In the genomic region with DNA sequence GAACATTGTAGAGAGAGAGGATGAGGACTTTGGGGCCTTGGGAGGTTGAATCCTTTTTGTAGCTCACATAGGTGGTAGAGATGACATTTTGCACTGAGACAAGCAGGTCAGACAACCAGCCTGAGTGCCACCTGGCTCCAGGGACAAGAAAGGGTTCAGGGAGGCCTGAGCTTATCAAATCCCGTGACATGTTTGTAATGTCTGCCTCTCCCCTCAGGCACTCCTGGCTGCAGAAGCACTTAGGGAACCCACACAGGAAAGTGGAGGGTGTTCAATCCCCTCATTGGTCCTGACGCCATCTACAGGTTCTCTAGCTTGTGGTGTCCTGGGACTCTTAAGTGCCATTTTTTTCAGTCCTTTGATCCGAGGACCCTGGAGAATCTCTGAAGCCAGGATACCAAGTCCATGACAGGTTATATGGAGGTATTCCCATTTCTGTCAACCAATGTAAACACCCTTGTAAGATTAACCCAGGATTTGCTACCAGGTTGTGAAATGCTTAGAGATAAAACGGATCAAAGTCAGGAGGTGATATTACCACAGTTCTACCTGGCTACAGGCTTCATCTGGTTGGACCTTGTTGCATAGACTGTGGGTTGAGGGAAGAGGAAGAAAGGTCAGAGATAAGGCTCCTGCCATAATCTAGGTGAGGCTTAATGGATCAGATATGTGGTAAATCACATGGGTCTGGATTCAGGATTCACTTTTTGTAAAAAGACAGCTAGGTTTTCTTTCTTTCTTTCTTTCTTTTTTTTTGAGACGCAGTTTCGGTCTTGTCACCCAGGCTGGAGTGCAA, we compare ENCODE assay signal across 8 cellular contexts. TPM values are rescaled to one million over a fixed set of nuclear protein-coding genes. Genes with fewer than 3 reads are reported as not detected.
A peak's percentile ranks its signal among the peaks of the same experiment; 100 is the strongest.
DNase-seq lines count a peak whose midpoint lies in the region; ATAC-seq and TF ChIP-seq lines count a peak whose summit lies in the region.
"Not testable (repeated sequence)": the region's sequence is repeated elsewhere in the genome, so short reads cannot be mapped to it uniquely, and the experiment has no call there.

No MANE protein-coding gene starts in this region.

- H2AFZ ChIP-seq in hepatocyte; smooth muscle cell (ENCODE audit: low read depth): not testable (repeated sequence)

- POLR2A ChIA-PET in CD4-positive, alpha-beta T cell (lab: Charles Lee); Panc1 (lab: Charles Lee): not testable (repeated sequence)

- intact Hi-C loops in CD4-positive, alpha-beta T cell (cut with DNase I, micrococcal nuclease), result not testable (repeated sequence)
- intact Hi-C loops in Panc1 (cut with micrococcal nuclease; ENCODE audit: unreplicated experiment), result loop anchor here (5.0 kb wide), 1 partner anchor 196 kb away; no protein-coding TSS in a partner anchor

- not testable (repeated sequence) for H3K27me3 Mint-ChIP-seq in CD4-positive, alpha-beta T cell; activated T-cell treated with anti-CD3 and anti-CD28 coated beads, Interleukin-2, amount 50 U/mL, for 4 hours (ENCODE audit: low read depth); central memory CD8-positive, alpha-beta T cell; naive B cell

- H3K4me2 ChIP-seq in hepatocyte (peak overlapping the region; percentile 85), smooth muscle cell (peak overlapping the region; percentile 86)

- not testable (repeated sequence) for TF ChIP-seq CTCF in CD4-positive, alpha-beta T cell (IDR thresholded peaks at IDR 0.05); Panc1 (IDR thresholded peaks at IDR 0.05); hepatocyte (IDR thresholded peaks at IDR 0.05; ENCODE audit: poor library complexity); smooth muscle cell (IDR thresholded peaks at IDR 0.05; ENCODE audit: borderline replicate concordance, insufficient read depth, poor library complexity, severe bottlenecking)

- not testable (repeated sequence) for H3K9me3 Mint-ChIP-seq in CD4-positive, alpha-beta T cell; activated T-cell treated with anti-CD3 and anti-CD28 coated beads, Interleukin-2, amount 50 U/mL, for 4 hours; central memory CD8-positive, alpha-beta T cell; naive B cell

- peak overlapping the region; percentile 92 for H3K27ac Mint-ChIP-seq in CD4-positive, alpha-beta T cell
- H3K27ac Mint-ChIP-seq in central memory CD8-positive, alpha-beta T cell (ENCODE audit: low read depth), result not testable (repeated sequence)
- peak overlapping the region; percentile 27 to 98 (median 90) for H3K27ac Mint-ChIP-seq in naive B cell

- BruUV-seq in Panc1 (replicated peaks; lab: Mats Ljungman, UMichigan), result TSS peak; percentile 67

- not testable (repeated sequence) for DNase-seq in CD4-positive, alpha-beta T cell; Panc1 (ENCODE audit: low read depth, low spot score); activated T-cell treated with anti-CD3 and anti-CD28 coated beads, Interleukin-2, amount 50 U/mL, for 4 hours; central memory CD8-positive, alpha-beta T cell (ENCODE audit: low spot score in 2 of 2); hepatocyte (ENCODE audit: low spot score); naive B cell; smooth muscle cell (lab: John Stamatoyannopoulos, UW; ENCODE audit: unreplicated experiment)

- not testable (repeated sequence) for H3K9ac ChIP-seq in HUES48 (ENCODE audit: low read depth, low read length); smooth muscle cell (ENCODE audit: low read depth)

- H3K79me2 ChIP-seq in hepatocyte, result peaks cover 78% of the 10 kb centered on the region
- peaks cover 72% of the 10 kb centered on the region for H3K79me2 ChIP-seq in smooth muscle cell (ENCODE audit: low read depth)

- H3K4me1 Mint-ChIP-seq in CD4-positive, alpha-beta T cell (ENCODE audit: low read depth), result peaks cover 52% of the 10 kb centered on the region
- peaks cover 52% of the 10 kb centered on the region for H3K4me1 Mint-ChIP-seq in activated T-cell treated with anti-CD3 and anti-CD28 coated beads, Interleukin-2, amount 50 U/mL, for 4 hours (ENCODE audit: low read depth)
- H3K4me1 Mint-ChIP-seq in central memory CD8-positive, alpha-beta T cell, result peaks cover 47% of the 10 kb centered on the region
- peaks cover 41 to 60% (median 48%) of the 10 kb centered on the region in 3 donors for H3K4me1 Mint-ChIP-seq in naive B cell

- H3K4me1 ChIP-seq in HUES48 (ENCODE audit: control insufficient read depth, insufficient read depth, low read length) (peaks cover 14% of the 10 kb centered on the region; the same call in 1 of the 2 replicates), hepatocyte (ENCODE audit: insufficient read depth) (peaks cover 38% of the 10 kb centered on the region), smooth muscle cell (ENCODE audit: low read depth) (peaks cover 12% of the 10 kb centered on the region)
- not testable (repeated sequence) for H3K4me1 ChIP-seq in Panc1 (ENCODE audit: control insufficient read depth, insufficient read depth, low read length)

- H3K27ac ChIP-seq in CD4-positive, alpha-beta T cell (ENCODE audit: low read depth, low read length); smooth muscle cell (ENCODE audit: low read depth): not testable (repeated sequence)
- peak overlapping the region; percentile 93 for H3K27ac ChIP-seq in HUES48 (ENCODE audit: low read depth, low read length)
- H3K27ac ChIP-seq in Panc1 (ENCODE audit: low read length), result peak overlapping the region; percentile 92; the same call in 1 of the 2 replicates
- peak overlapping the region; percentile 90 for H3K27ac ChIP-seq in hepatocyte

- H3K27me3 ChIP-seq in CD4-positive, alpha-beta T cell (ENCODE audit: control insufficient read depth, insufficient read depth, low read length); HUES48 (ENCODE audit: control insufficient read depth, insufficient read depth, low read length); Panc1 (ENCODE audit: control insufficient read depth, insufficient read depth, low read length); hepatocyte; smooth muscle cell (ENCODE audit: low read depth): not testable (repeated sequence)

- not testable (repeated sequence) for H3K9me3 ChIP-seq in CD4-positive, alpha-beta T cell (ENCODE audit: control insufficient read depth, low read length); HUES48 (ENCODE audit: control insufficient read depth, insufficient read depth, low read length); Panc1 (ENCODE audit: control insufficient read depth, insufficient read depth, low read depth, low read length); hepatocyte (ENCODE audit: low read depth); smooth muscle cell (replicated peaks; ENCODE audit: low read depth)

- peaks cover 29% of the 10 kb centered on the region for H3K36me3 ChIP-seq in HUES48 (ENCODE audit: control insufficient read depth, insufficient read depth, low read length)
- not testable (repeated sequence) for H3K36me3 ChIP-seq in Panc1 (ENCODE audit: control insufficient read depth, insufficient read depth, low read length); hepatocyte (replicated peaks; ENCODE audit: insufficient read depth, low read depth); smooth muscle cell (ENCODE audit: low read depth)

- in situ Hi-C loops in Panc1 (cut with HindIII; ENCODE audit: low pct_unique_long_range_greater_than_20kb, low sequenced_read_pairs), result not testable (repeated sequence)

- peaks cover 53% of the 10 kb centered on the region for H3K36me3 Mint-ChIP-seq in CD4-positive, alpha-beta T cell (ENCODE audit: low read depth)
- peaks cover 30% of the 10 kb centered on the region for H3K36me3 Mint-ChIP-seq in activated T-cell treated with anti-CD3 and anti-CD28 coated beads, Interleukin-2, amount 50 U/mL, for 4 hours (ENCODE audit: insufficient read depth)
- H3K36me3 Mint-ChIP-seq in central memory CD8-positive, alpha-beta T cell (ENCODE audit: insufficient read depth), result peaks cover 19% of the 10 kb centered on the region
- H3K36me3 Mint-ChIP-seq in naive B cell, result not testable (repeated sequence)

- H3F3A ChIP-seq in smooth muscle cell (ENCODE audit: low read depth), result not testable (repeated sequence)

- 56% methylated on average over 6 of the region's 6 CpGs for WGBS in hepatocyte (ENCODE audit: low lambda C conversion rate, missing lambda C conversion rate)
- WGBS in smooth muscle cell (ENCODE audit: low lambda C conversion rate), result 77% methylated on average over 4 of the region's 6 CpGs

- H3K4me3 Mint-ChIP-seq in CD4-positive, alpha-beta T cell, result peak overlapping the region; percentile 96
- H3K4me3 Mint-ChIP-seq in activated T-cell treated with anti-CD3 and anti-CD28 coated beads, Interleukin-2, amount 50 U/mL, for 4 hours, result peak overlapping the region; percentile 99
- peak overlapping the region; percentile 96 for H3K4me3 Mint-ChIP-seq in central memory CD8-positive, alpha-beta T cell
- H3K4me3 Mint-ChIP-seq in naive B cell, result peak overlapping the region in 6 of 8 donors; percentile 84 to 100 (median 98)

- H3K4me3 ChIP-seq in HUES48 (ENCODE audit: low read depth, low read length) (peak overlapping the region; percentile 100), Panc1 (ENCODE audit: low read depth in 2 of 2, low read length in 2 of 2) (peak overlapping the region in 1 of 2 experiments; percentile 92; a peak in 3 of 4 replicates), hepatocyte (peak overlapping the region; percentile 28), smooth muscle cell (peak overlapping the region; percentile 91)

- not testable (repeated sequence) for H3K9me2 ChIP-seq in hepatocyte (replicated peaks; ENCODE audit: insufficient read depth)

- not testable (repeated sequence) for ATAC-seq in CD4-positive, alpha-beta T cell (ENCODE audit: poor library complexity); Panc1; activated T-cell treated with anti-CD3 and anti-CD28 coated beads, Interleukin-2, amount 50 U/mL, for 4 hours; central memory CD8-positive, alpha-beta T cell (replicated peaks; ENCODE audit: extremely low read depth, poor library complexity, severe bottlenecking); naive B cell (ENCODE audit: low read depth in 2 of 2)

- not testable (repeated sequence) for H4K20me1 ChIP-seq in hepatocyte (ENCODE audit: insufficient read depth, poor library complexity, severe bottlenecking)
- H4K20me1 ChIP-seq in smooth muscle cell (ENCODE audit: low read depth), result peaks cover 56% of the 10 kb centered on the region

- CTCF ChIA-PET in CD4-positive, alpha-beta T cell (lab: Charles Lee), result not testable (repeated sequence)
- CTCF ChIA-PET in Panc1 (lab: Charles Lee), result interaction anchor here (0.6 kb wide), 1 partner anchor 692 kb away, joined by 5 read pairs; no protein-coding TSS in a partner anchor

RNA-seq across cellular contexts. Expression of gene ZNF552, which starts 6.6 kb away (rescaled TPM):
- total RNA-seq in CD4-positive, alpha-beta T cell, result 10 to 100 TPM; 22.2 to 22.3 TPM
- 7.5 TPM for total RNA-seq in Panc1 (2021; ENCODE audit: unreplicated experiment)
- 4.1 TPM for polyA plus RNA-seq in Panc1 (2012; ENCODE audit: insufficient read length)
- total RNA-seq in activated T-cell treated with anti-CD3 and anti-CD28 coated beads, Interleukin-2, amount 50 U/mL, for 4 hours, result 1 to 10 TPM; 6.4 to 7.9 (median 6.6) TPM
- total RNA-seq in hepatocyte, result 25.9 and 26.7 TPM in 2 replicates
- 12.9 and 13.7 TPM in 2 replicates for polyA plus RNA-seq in hepatocyte
- 10 to 100 TPM in 2 of 6 donors, 1 to 10 TPM in 4; 4.1 to 15.2 (median 6.3) TPM for polyA plus RNA-seq in naive B cell (ENCODE audit: low read depth in 6 of 6)
- 2.8 and 6.7 TPM in 2 replicates for total RNA-seq in smooth muscle cell
- polyA plus RNA-seq in smooth muscle cell, result 1.9 and 6.4 TPM in 2 replicates

RNA-seq across cellular contexts. Expression of gene ZNF587B, which starts 8.8 kb away (rescaled TPM):
- 10 to 100 TPM; 23.0 to 23.8 TPM for total RNA-seq in CD4-positive, alpha-beta T cell
- 17.6 TPM for total RNA-seq in Panc1 (2021; ENCODE audit: unreplicated experiment)
- 2.7 TPM for polyA plus RNA-seq in Panc1 (2012; ENCODE audit: insufficient read length)
- 10 to 100 TPM; 22.6 to 29.1 (median 27.9) TPM for total RNA-seq in activated T-cell treated with anti-CD3 and anti-CD28 coated beads, Interleukin-2, amount 50 U/mL, for 4 hours
- total RNA-seq in hepatocyte, result 13.9 and 16.8 TPM in 2 replicates
- polyA plus RNA-seq in hepatocyte, result 1.8 and 6.4 TPM in 2 replicates
- polyA plus RNA-seq in naive B cell (ENCODE audit: low read depth in 6 of 6), result 1 to 10 TPM in 5 of 6 donors, not detected in 1; 1.3 to 3.0 (median 1.5) TPM
- total RNA-seq in smooth muscle cell, result 6.7 and 8.0 TPM in 2 replicates
- 1.2 and 4.3 TPM in 2 replicates for polyA plus RNA-seq in smooth muscle cell

RNA-seq across cellular contexts. Expression of gene ZNF587, which starts 28.4 kb away (rescaled TPM):
- total RNA-seq in CD4-positive, alpha-beta T cell, result 10 to 100 TPM; 37.6 to 41.5 TPM
- total RNA-seq in Panc1 (2021; ENCODE audit: unreplicated experiment), result 57.3 TPM
- 14.1 TPM for polyA plus RNA-seq in Panc1 (2012; ENCODE audit: insufficient read length)
- total RNA-seq in activated T-cell treated with anti-CD3 and anti-CD28 coated beads, Interleukin-2, amount 50 U/mL, for 4 hours, result 10 to 100 TPM; 17.9 to 22.1 (median 20.8) TPM
- 36.8 and 60.5 TPM in 2 replicates for total RNA-seq in hepatocyte
- polyA plus RNA-seq in hepatocyte, result 8.8 and 11.5 TPM in 2 replicates
- 10 to 100 TPM in 1 of 6 donors, 1 to 10 TPM in 5; 4.5 to 11.1 (median 6.8) TPM for polyA plus RNA-seq in naive B cell (ENCODE audit: low read depth in 6 of 6)
- total RNA-seq in smooth muscle cell, result 13.9 and 22.8 TPM in 2 replicates
- polyA plus RNA-seq in smooth muscle cell, result 3.9 and 8.5 TPM in 2 replicates

RNA-seq across cellular contexts. Expression of gene ZNF586, which starts 51.8 kb away (rescaled TPM):
- 10 to 100 TPM; 51.1 to 53.4 TPM for total RNA-seq in CD4-positive, alpha-beta T cell
- total RNA-seq in Panc1 (2021; ENCODE audit: unreplicated experiment) (10.7 TPM), hepatocyte (11.4 and 22.5 TPM in 2 replicates), smooth muscle cell (8.2 and 20.3 TPM in 2 replicates)
- polyA plus RNA-seq in Panc1 (2012; ENCODE audit: insufficient read length), result 12.3 TPM
- 10 to 100 TPM; 14.7 to 17.6 (median 15.5) TPM for total RNA-seq in activated T-cell treated with anti-CD3 and anti-CD28 coated beads, Interleukin-2, amount 50 U/mL, for 4 hours
- polyA plus RNA-seq in hepatocyte (8.0 and 11.2 TPM in 2 replicates), naive B cell (ENCODE audit: low read depth in 6 of 6) (10 to 100 TPM; 17.1 to 29.8 (median 24.1) TPM), smooth muscle cell (3.2 and 4.1 TPM in 2 replicates)
